ENCODE assay signal across 8 cellular contexts in the genomic region with DNA sequence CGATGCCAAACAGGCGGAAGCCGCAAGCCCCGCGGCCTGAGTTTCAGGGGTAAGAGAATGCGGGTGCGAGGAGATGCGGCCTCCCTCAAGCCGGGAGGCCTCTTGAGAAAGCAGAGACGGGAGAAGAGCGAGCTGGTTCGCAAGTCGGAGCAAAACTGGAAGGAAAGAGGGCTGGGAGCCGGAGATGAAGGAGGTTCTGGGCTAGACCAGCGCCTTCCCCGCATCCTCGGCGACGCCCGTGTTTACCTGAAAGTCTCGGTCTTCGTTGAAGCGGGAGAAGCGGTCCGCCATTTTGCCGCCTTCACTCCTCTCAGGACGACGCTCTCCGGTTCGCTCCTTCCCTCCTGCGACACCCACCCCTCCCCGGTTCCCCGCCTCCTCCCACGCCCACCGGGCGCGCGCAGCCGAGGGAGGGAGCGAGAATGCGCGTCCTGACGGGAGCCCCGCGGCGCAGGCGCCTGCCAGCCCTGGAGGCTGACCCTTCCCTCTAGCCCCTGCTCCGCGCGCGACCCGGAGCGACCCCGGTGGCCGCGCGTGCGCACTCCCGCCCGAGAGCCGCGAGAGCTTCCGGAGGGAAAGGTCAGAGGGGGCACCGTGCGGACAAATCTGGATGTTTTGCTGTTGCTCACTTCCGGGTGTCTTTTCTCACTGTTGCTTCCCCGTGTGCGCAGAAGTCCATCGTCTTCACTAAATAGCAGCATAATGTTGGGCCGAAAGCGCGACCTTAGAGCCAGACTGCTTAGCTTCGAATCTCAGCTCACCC. TPM values are rescaled to one million over a fixed set of nuclear protein-coding genes. Genes with fewer than 3 reads are reported as not detected.
DNase-seq lines count a peak whose midpoint lies in the region; ATAC-seq and TF ChIP-seq lines count a peak whose summit lies in the region.

A gene (minus strand): TSS at position 327 of the 763 bp plus-strand sequence. CDS start 36 bp downstream, at position 291.

- H3K4me3 ChIP-seq in H7 (ENCODE audit: insufficient read depth, low read depth, low read length) (peak within 1 kb of the TSS; percentile 70), fibroblast of pulmonary artery (replicated peaks; ENCODE audit: low read depth, low read length) (peak within 1 kb of the TSS; percentile 98)

- peaks cover 28% of the 10 kb centered on the region for H3K4me1 Mint-ChIP-seq in nephron

- TF ChIP-seq CTCF in fibroblast of pulmonary artery (IDR thresholded peaks at IDR 0.05; ENCODE audit: low read length, missing control alignments): no peak
- TF ChIP-seq CTCF in nephron (IDR thresholded peaks at IDR 0.05; ENCODE audit: unreplicated experiment in 3 of 3): no peak

- no peaks in the 10 kb centered on the region for H3K9me3 Mint-ChIP-seq in nephron

- DNase-seq in ELF-1 (ENCODE audit: low read depth, low spot score) (peak; percentile 99), H7 (peak; percentile 99), M059J (ENCODE audit: low read depth) (peak; percentile 91), fibroblast of pulmonary artery (ENCODE audit: low read depth) (peak; percentile 94)
- peak; percentile 90 for DNase-seq in activated T-helper 9 cell treated with anti-CD3 and anti-CD28 coated beads, Interleukin-2, amount 50 U/mL, for 16 hours (ENCODE audit: low read depth)
- peak; percentile 97 for DNase-seq in stimulated activated naive CD8-positive, alpha-beta T cell treated with anti-CD3 and anti-CD28 coated beads, Interleukin-15, Interleukin-2, amounts not matched to agents 100 U/mL and 50 U/mL, for 24 hours

- peaks cover 3% of the 10 kb centered on the region for H3K36me3 Mint-ChIP-seq in nephron (ENCODE audit: low read depth)

- H3K27me3 Mint-ChIP-seq in nephron (ENCODE audit: low read depth): peaks cover 8% of the 10 kb centered on the region

- peak within 1 kb of the TSS; percentile 97 to 98 (median 98) for H3K27ac Mint-ChIP-seq in nephron

- H3K27me3 ChIP-seq in H7 (ENCODE audit: control insufficient read depth, insufficient read depth, low read length): no peaks in the 10 kb centered on the region

- H3K36me3 ChIP-seq in H7 (replicated peaks; ENCODE audit: control insufficient read depth, insufficient read depth, low read length): no peaks in the 10 kb centered on the region

- peak within 1 kb of the TSS; percentile 97 to 100 (median 99) for H3K4me3 Mint-ChIP-seq in nephron

- ATAC-seq in stimulated activated naive CD8-positive, alpha-beta T cell treated with anti-CD3 and anti-CD28 coated beads, Interleukin-15, Interleukin-2, amounts not matched to agents 100 U/mL and 50 U/mL, for 24 hours: peak; percentile 97

- peak; percentile 85 for TF ChIP-seq POLR2A in Raji (IDR thresholded peaks at IDR 0.05; ENCODE audit: insufficient read depth, low read depth, low read length)

RNA-seq across cellular contexts. Expression of the gene that starts here (rescaled TPM):
- total RNA-seq in H7 (2014; rRNA removed; shearing (Covaris generic)): 16.9 and 23.2 TPM in 2 replicates
- 9.2 and 17.1 TPM in 2 replicates for total RNA-seq in M059J (2014; rRNA removed; shearing (Covaris generic))

Comparison
In these comparisons a context has a peak if more than half of its experiments do, and no peak if none do; other contexts are left out.
1. Peak in every context shown above with its lines: DNase-seq, ATAC-seq and H3K4me3 ChIP-seq.